Comparison of ENCODE assay signal across 8 cellular contexts in the genomic region with DNA sequence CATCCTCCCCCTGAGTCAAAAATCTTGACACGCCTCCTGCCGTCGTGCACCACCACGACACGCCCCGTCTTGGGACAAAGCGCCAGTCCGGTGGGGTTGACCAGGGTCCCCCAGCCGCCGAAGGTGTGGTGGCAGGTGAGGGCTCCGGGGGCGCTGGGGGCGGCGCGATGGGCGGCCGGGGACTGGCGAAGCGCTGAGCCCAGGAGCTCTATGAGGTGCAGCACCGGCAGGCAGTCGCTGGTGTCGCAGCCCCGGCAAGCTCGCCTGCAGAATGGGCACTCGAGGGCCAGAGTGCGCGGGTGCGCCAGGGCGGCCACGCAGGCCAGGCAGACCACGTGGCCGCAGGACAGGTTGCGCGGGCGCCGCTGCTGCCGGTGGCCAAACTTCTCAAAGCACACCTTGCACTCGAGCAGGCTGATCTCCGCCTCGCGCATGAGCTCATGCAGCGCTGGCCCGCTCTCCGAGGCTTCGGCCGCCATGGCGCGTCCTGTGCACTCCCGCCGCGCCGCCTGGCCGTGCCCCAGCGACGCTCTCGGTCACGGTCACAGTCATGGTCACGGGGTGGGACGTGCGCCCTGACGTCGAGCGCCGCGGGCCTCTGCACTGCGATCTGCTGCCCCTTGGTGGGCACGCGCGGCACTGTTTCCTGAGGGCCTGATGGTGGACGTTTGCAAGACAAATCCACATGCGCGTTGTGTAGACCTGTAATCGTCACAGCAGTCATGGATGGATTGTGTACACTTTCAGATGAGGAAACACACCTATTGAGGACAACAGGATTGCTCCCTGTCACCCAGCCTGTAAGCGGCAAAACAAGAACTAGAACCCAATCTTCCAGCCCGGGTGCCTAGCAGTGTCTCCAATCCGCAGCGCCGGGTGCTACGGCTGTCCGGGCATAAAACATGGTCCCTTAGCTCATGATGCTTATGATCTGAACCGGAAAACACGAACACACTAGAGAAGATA. TPM values are rescaled to one million over a fixed set of nuclear protein-coding genes. Genes with fewer than 3 reads are reported as not detected.
A peak's percentile ranks its signal among the peaks of the same experiment; 100 is the strongest.
DNase-seq lines count a peak whose midpoint lies in the region; ATAC-seq and TF ChIP-seq lines count a peak whose summit lies in the region.

A gene (minus strand): TSS at position 550 of the 966 bp plus-strand sequence. CDS start 71 bp downstream, at position 479.

- peak; percentile 72 for TF ChIP-seq POLR2A in erythroblast (IDR thresholded peaks at IDR 0.05; ENCODE audit: low read length)

- ATAC-seq in GM18870 (IDR thresholded peaks at IDR 0.05; ENCODE audit: unreplicated experiment), result peak; percentile 95
- peak; percentile 100 for ATAC-seq in HG03139 (IDR thresholded peaks at IDR 0.05; ENCODE audit: unreplicated experiment)

- DNase-seq in 8988T (peak; percentile 66), NCI-H748 (lab: John Stamatoyannopoulos, UW; ENCODE audit: unreplicated experiment) (peak; percentile 92), erythroblast (lab: John Stamatoyannopoulos, UW) (peak; percentile 95 to 96), mucosa of gallbladder (ENCODE audit: low spot score) (peak; percentile 90)
- peak; percentile 70 for DNase-seq in activated T-cell treated with anti-CD3 and anti-CD28 coated beads, Interleukin-2, amount 50 U/mL, for 1 hour
- peak; percentile 62 to 74 for DNase-seq in stimulated activated CD8-positive, alpha-beta memory T cell treated with anti-CD3 and anti-CD28 coated beads, Interleukin-2, amount 100 ng/mL, for 48 hours (ENCODE audit: low read depth in 2 of 2)

RNA-seq across cellular contexts. Expression of the gene that starts here (rescaled TPM):
- 1.9 TPM for total RNA-seq in mucosa of gallbladder

Comparison
In these comparisons a context has a peak if more than half of its experiments do, and no peak if none do; other contexts are left out.
1. Peak in every context shown above with its lines: DNase-seq and ATAC-seq.